20 cellular contexts compared by ENCODE assay signal in genomic region chr19:7435602-7436001, GRCh38. TPM values are rescaled to one million over a fixed set of nuclear protein-coding genes. Genes with fewer than 3 reads are reported as not detected.
DNase-seq lines count a peak whose midpoint lies in the region; ATAC-seq and TF ChIP-seq lines count a peak whose summit lies in the region.
"Had no signal": no experiment of that assay in that cellular context is flagged by ENCODE, and none has a peak within 500 bp of the region (broad histone marks: within the 10 kb centered on the region; RNA-seq: fewer than 3 reads in every experiment).

No MANE protein-coding gene starts in this region.

- no peak overlapping the region for H3K4me2 ChIP-seq in osteoblast (ENCODE audit: insufficient read depth, low read length)
- H3K4me2 ChIP-seq: GM23338, SK-N-SH had no signal

- no peaks in the 10 kb centered on the region for H3K9me3 ChIP-seq in T-helper 17 cell (ENCODE audit: control insufficient read depth, low read length, poor library complexity, severe bottlenecking)
- no peaks in the 10 kb centered on the region for H3K9me3 ChIP-seq in osteoblast (ENCODE audit: low read depth, low read length)
- H3K9me3 ChIP-seq: gastroesophageal sphincter, lower lobe of right lung, psoas muscle, SK-N-SH had no signal

- H3K79me2 ChIP-seq in osteoblast (ENCODE audit: insufficient read depth, low read length) = peaks cover 8% of the 10 kb centered on the region

- H3K27ac ChIP-seq in dorsolateral prefrontal cortex = peak overlapping the region in 55 of 59 donors; percentile 6 to 96 (median 88)
- H3K27ac ChIP-seq in osteoblast (ENCODE audit: low read depth, low read length) = no peak overlapping the region
- H3K27ac ChIP-seq: gastroesophageal sphincter, lower lobe of right lung, psoas muscle had no signal

- peaks cover 14% of the 10 kb centered on the region for H4K20me1 ChIP-seq in osteoblast (ENCODE audit: insufficient read depth, low read length)

- H3K27me3 Mint-ChIP-seq in activated CD4-positive, alpha-beta memory T cell treated with anti-CD3 and anti-CD28 coated beads for 36 hours = no peaks in the 10 kb centered on the region
- H3K27me3 Mint-ChIP-seq in activated CD4-positive, alpha-beta memory T cell treated with anti-CD3 and anti-CD28 coated beads, Interleukin-2, amount 10 ng/mL, durations not matched to agents 7 days and 5 days = no peaks in the 10 kb centered on the region
- no peaks in the 10 kb centered on the region for H3K27me3 Mint-ChIP-seq in T-helper 17 cell

- no peak for TF ChIP-seq CTCF in dorsolateral prefrontal cortex (IDR thresholded peaks at IDR 0.05 in 54 of 56, conservative IDR thresholded peaks at IDR 0.05 in 2 of 56; ENCODE audit: low read depth in 1 of 56, partially characterized antibody in 56 of 56)
- TF ChIP-seq CTCF in osteoblast (IDR thresholded peaks at IDR 0.05; ENCODE audit: extremely low read depth, low read depth, low read length) = no peak

- no peak overlapping the region for H2AFZ ChIP-seq in osteoblast (ENCODE audit: low read length)
- H2AFZ ChIP-seq: GM23338 had no signal

- POLR2A ChIA-PET in activated CD4-positive, alpha-beta memory T cell treated with anti-CD3 and anti-CD28 coated beads for 36 hours (lab: Charles Lee) = interaction anchor here (1.4 kb wide), 1 partner anchor 52 kb away, joined by 3 read pairs; no protein-coding TSS in a partner anchor
- POLR2A ChIA-PET in activated CD4-positive, alpha-beta memory T cell treated with anti-CD3 and anti-CD28 coated beads, Interleukin-2, amount 10 ng/mL, durations not matched to agents 7 days and 5 days (lab: Charles Lee) = no interaction called here

- no peak for DNase-seq in activated CD4-positive, alpha-beta memory T cell treated with anti-CD3 and anti-CD28 coated beads for 36 hours
- no peak for DNase-seq in activated CD4-positive, alpha-beta memory T cell treated with anti-CD3 and anti-CD28 coated beads, Interleukin-2, amount 10 ng/mL, durations not matched to agents 7 days and 5 days
- DNase-seq in T-helper 17 cell (no peak), dorsolateral prefrontal cortex (no peak), osteoblast (ENCODE audit: insufficient read length, low spot score, missing footprints) (peak; percentile 58), SKM-1 treated with dmso at 0.1 percent for 144 hours (lab: John Stamatoyannopoulos, UW; ENCODE audit: unreplicated experiment) (no peak), Kasumi-1 (lab: John Stamatoyannopoulos, UW) (no peak)
- DNase-seq: activated CD4-positive, CD25-positive, alpha-beta regulatory T cell; cortex of kidney; DMS53; kidney; lower lobe of right lung; NCI-H2081 treated with DMSO at 0.1 percent for 48 hours; NCI-H774; psoas muscle; SK-N-SH had no signal

- H3K4me1 ChIP-seq in osteoblast (ENCODE audit: insufficient read depth, low read length) = no peaks in the 10 kb centered on the region
- H3K4me1 ChIP-seq: lower lobe of right lung had no signal

- no peaks in the 10 kb centered on the region for H3K9me3 Mint-ChIP-seq in activated CD4-positive, alpha-beta memory T cell treated with anti-CD3 and anti-CD28 coated beads for 36 hours
- no peaks in the 10 kb centered on the region for H3K9me3 Mint-ChIP-seq in activated CD4-positive, alpha-beta memory T cell treated with anti-CD3 and anti-CD28 coated beads, Interleukin-2, amount 10 ng/mL, durations not matched to agents 7 days and 5 days
- H3K9me3 Mint-ChIP-seq: activated T-helper 1 cell treated with anti-CD3 and anti-CD28 coated beads, Interleukin-12 subunit alpha, Interleukin-12 subunit beta, Interleukin-2, Interleukin-4 antibody, amounts not matched to agents 30 ng/mL and 10 ng/mL and 1 ng/mL, durations not matched to agents 14 hours and 24 hours and 36 hours; GM23338 had no signal

- peaks cover 3% of the 10 kb centered on the region for H3K4me1 Mint-ChIP-seq in activated CD4-positive, alpha-beta memory T cell treated with anti-CD3 and anti-CD28 coated beads for 36 hours (ENCODE audit: low read depth)
- H3K4me1 Mint-ChIP-seq in activated CD4-positive, alpha-beta memory T cell treated with anti-CD3 and anti-CD28 coated beads, Interleukin-2, amount 10 ng/mL, durations not matched to agents 7 days and 5 days = no peaks in the 10 kb centered on the region
- H3K4me1 Mint-ChIP-seq in T-helper 17 cell = peaks cover 3% of the 10 kb centered on the region
- H3K4me1 Mint-ChIP-seq: GM23338 had no signal

- no peak for ATAC-seq in T-helper 17 cell
- no peak for ATAC-seq in HG03457 (IDR thresholded peaks at IDR 0.05; ENCODE audit: unreplicated experiment)
- ATAC-seq: gastroesophageal sphincter, GM23338, lower lobe of right lung, psoas muscle had no signal

- intact Hi-C loops in activated CD4-positive, alpha-beta memory T cell treated with anti-CD3 and anti-CD28 coated beads for 36 hours (cut with micrococcal nuclease) = no loop called here
- intact Hi-C loops in dorsolateral prefrontal cortex (cut with DNase I) = loop anchor here in 1 of 2 donors (5.0 kb wide), 1 partner anchor 57 kb away; no protein-coding TSS in a partner anchor

- peaks cover 5% of the 10 kb centered on the region for H3K36me3 ChIP-seq in osteoblast (ENCODE audit: insufficient read depth, low read length)

- H3K36me3 Mint-ChIP-seq in activated CD4-positive, alpha-beta memory T cell treated with anti-CD3 and anti-CD28 coated beads for 36 hours = peaks cover 1% of the 10 kb centered on the region
- peaks cover under 1% of the 10 kb centered on the region for H3K36me3 Mint-ChIP-seq in activated CD4-positive, alpha-beta memory T cell treated with anti-CD3 and anti-CD28 coated beads, Interleukin-2, amount 10 ng/mL, durations not matched to agents 7 days and 5 days (ENCODE audit: low read depth)
- no peaks in the 10 kb centered on the region for H3K36me3 Mint-ChIP-seq in T-helper 17 cell (ENCODE audit: low read depth)

- H3K27me3 ChIP-seq in dorsolateral prefrontal cortex (no peaks in the 10 kb centered on the region), osteoblast (ENCODE audit: insufficient read depth, low read length) (no peaks in the 10 kb centered on the region)
- H3K27me3 ChIP-seq: gastroesophageal sphincter had no signal

- CTCF ChIA-PET in activated CD4-positive, alpha-beta memory T cell treated with anti-CD3 and anti-CD28 coated beads for 36 hours (lab: Charles Lee) = no interaction called here
- CTCF ChIA-PET in activated CD4-positive, alpha-beta memory T cell treated with anti-CD3 and anti-CD28 coated beads, Interleukin-2, amount 10 ng/mL, durations not matched to agents 7 days and 5 days (lab: Charles Lee) = no interaction called here

- no peak overlapping the region for H3K4me3 Mint-ChIP-seq in activated CD4-positive, alpha-beta memory T cell treated with anti-CD3 and anti-CD28 coated beads for 36 hours
- H3K4me3 Mint-ChIP-seq in activated CD4-positive, alpha-beta memory T cell treated with anti-CD3 and anti-CD28 coated beads, Interleukin-2, amount 10 ng/mL, durations not matched to agents 7 days and 5 days = no peak overlapping the region
- no peak overlapping the region for H3K4me3 Mint-ChIP-seq in T-helper 17 cell
- H3K4me3 Mint-ChIP-seq: activated T-helper 1 cell treated with anti-CD3 and anti-CD28 coated beads, Interleukin-12 subunit alpha, Interleukin-12 subunit beta, Interleukin-2, Interleukin-4 antibody, amounts not matched to agents 30 ng/mL and 10 ng/mL and 1 ng/mL, durations not matched to agents 14 hours and 24 hours and 36 hours; GM23338 had no signal

- H3K4me3 ChIP-seq in dorsolateral prefrontal cortex (no peak overlapping the region), osteoblast (ENCODE audit: insufficient read depth, low read length) (no peak overlapping the region)
- H3K4me3 ChIP-seq: gastroesophageal sphincter, GM23338, lower lobe of right lung, psoas muscle had no signal

- peak overlapping the region; percentile 56 for H3K27ac Mint-ChIP-seq in activated CD4-positive, alpha-beta memory T cell treated with anti-CD3 and anti-CD28 coated beads for 36 hours
- no peak overlapping the region for H3K27ac Mint-ChIP-seq in activated CD4-positive, alpha-beta memory T cell treated with anti-CD3 and anti-CD28 coated beads, Interleukin-2, amount 10 ng/mL, durations not matched to agents 7 days and 5 days
- H3K27ac Mint-ChIP-seq in T-helper 17 cell = peak overlapping the region; percentile 77
- H3K27ac Mint-ChIP-seq: GM23338 had no signal

RNA-seq across cellular contexts. Expression of gene PEX11G, which starts 53.2 kb away (rescaled TPM):
- 1 to 10 TPM; 2.1 to 2.2 TPM for total RNA-seq in activated CD4-positive, alpha-beta memory T cell treated with anti-CD3 and anti-CD28 coated beads for 36 hours
- total RNA-seq in activated CD4-positive, alpha-beta memory T cell treated with anti-CD3 and anti-CD28 coated beads, Interleukin-2, amount 10 ng/mL, durations not matched to agents 7 days and 5 days = 1 to 10 TPM in 1 of 2 experiments, under 1 TPM in 1; 0.68 to 1.7 TPM
- not detected for total RNA-seq in T-helper 17 cell
- total RNA-seq in dorsolateral prefrontal cortex = 1 to 10 TPM in 117 of 120 experiments, under 1 TPM in 3; 0.77 to 8.8 (median 3.2) TPM
- total RNA-seq in osteoblast = 2.9 and 4.1 TPM in 2 replicates
